In genomic region chr11:62680825-62681240, GRCh38 we compare ENCODE assay signal across 1 cellular context.
TF ChIP-seq lines count a peak whose summit lies in the region.

No MANE protein-coding gene starts in this region.

TF ChIP-seq in HEK293, 187 proteins besides CTCF, POLR2A, EP300 and RAD21 (continued from another document):
- no peak for TF ChIP-seq MZF1 (tag by site-specific recombination; IDR thresholded peaks at IDR 0.05; ENCODE audit: borderline replicate concordance)
- TF ChIP-seq ZIC2 (tag by site-specific recombination; IDR thresholded peaks at IDR 0.05), result no peak
